In the genomic region with DNA sequence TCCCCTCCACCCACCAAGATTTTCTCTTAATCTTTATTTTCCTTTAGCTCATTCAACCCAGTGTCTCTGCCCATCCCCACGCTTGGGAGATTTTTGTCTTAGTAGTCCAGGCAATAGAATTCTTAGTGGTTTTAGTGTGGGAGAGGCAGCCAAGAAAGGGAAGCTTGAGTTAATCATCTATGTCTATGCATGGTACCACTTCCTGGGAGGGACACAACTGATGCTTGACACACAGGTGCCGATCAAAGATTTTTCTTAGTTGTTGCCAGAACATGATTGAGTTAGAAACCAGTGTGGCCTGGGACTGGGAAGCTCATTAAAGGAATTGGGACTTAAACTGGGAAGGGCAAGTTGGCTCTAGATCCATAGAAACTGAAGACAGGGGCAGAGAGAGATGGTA, we compare ENCODE assay signal across 13 cellular contexts. TPM values are rescaled to one million over a fixed set of nuclear protein-coding genes. Genes with fewer than 3 reads are reported as not detected.
A peak's percentile ranks its signal among the peaks of the same experiment; 100 is the strongest.
DNase-seq lines count a peak whose midpoint lies in the region; ATAC-seq and TF ChIP-seq lines count a peak whose summit lies in the region.
"Had no signal": no experiment of that assay in that cellular context is flagged by ENCODE, and none has a peak within 500 bp of the region (broad histone marks: within the 10 kb centered on the region; RNA-seq: fewer than 3 reads in every experiment).

No MANE protein-coding gene starts in this region.

- no peak for TF ChIP-seq CTCF in stomach (IDR thresholded peaks at IDR 0.05)

- no peaks in the 10 kb centered on the region for H3K4me1 ChIP-seq in stomach
- H3K4me1 ChIP-seq: prostate gland had no signal

- no peak overlapping the region for H3K4me3 ChIP-seq in stomach
- H3K4me3 ChIP-seq: prostate gland had no signal

- TF ChIP-seq POLR2A in stomach (IDR thresholded peaks at IDR 0.05), result no peak

- no peaks in the 10 kb centered on the region for H3K27me3 ChIP-seq in stomach

- H3K36me3 Mint-ChIP-seq in activated T-helper 1 cell treated with anti-CD3 and anti-CD28 coated beads, Interleukin-12 subunit alpha, Interleukin-12 subunit beta, Interleukin-2, Interleukin-4 antibody, amounts not matched to agents 30 ng/mL and 10 ng/mL and 1 ng/mL, durations not matched to agents 14 hours and 24 hours and 36 hours (ENCODE audit: low read depth), result no peaks in the 10 kb centered on the region

- no peaks in the 10 kb centered on the region for H3K36me3 ChIP-seq in stomach
- H3K36me3 ChIP-seq: prostate gland had no signal

- H3K9me3 ChIP-seq in stomach, result no peaks in the 10 kb centered on the region
- H3K9me3 ChIP-seq: prostate gland had no signal

- no peaks in the 10 kb centered on the region for H3K9me3 Mint-ChIP-seq in activated T-helper 1 cell treated with anti-CD3 and anti-CD28 coated beads, Interleukin-12 subunit alpha, Interleukin-12 subunit beta, Interleukin-2, Interleukin-4 antibody, amounts not matched to agents 30 ng/mL and 10 ng/mL and 1 ng/mL, durations not matched to agents 14 hours and 24 hours and 36 hours

- H3K4me3 Mint-ChIP-seq in activated T-helper 1 cell treated with anti-CD3 and anti-CD28 coated beads, Interleukin-12 subunit alpha, Interleukin-12 subunit beta, Interleukin-2, Interleukin-4 antibody, amounts not matched to agents 30 ng/mL and 10 ng/mL and 1 ng/mL, durations not matched to agents 14 hours and 24 hours and 36 hours, result peak overlapping the region; percentile 35

- no peak overlapping the region for H3K27ac ChIP-seq in stomach
- H3K27ac ChIP-seq: prostate gland had no signal

- H3K27me3 Mint-ChIP-seq in activated T-helper 1 cell treated with anti-CD3 and anti-CD28 coated beads, Interleukin-12 subunit alpha, Interleukin-12 subunit beta, Interleukin-2, Interleukin-4 antibody, amounts not matched to agents 30 ng/mL and 10 ng/mL and 1 ng/mL, durations not matched to agents 14 hours and 24 hours and 36 hours (ENCODE audit: insufficient read depth), result peaks cover 3% of the 10 kb centered on the region

- DNase-seq in activated T-helper 1 cell treated with anti-CD3 and anti-CD28 coated beads, Interleukin-12 subunit alpha, Interleukin-12 subunit beta, Interleukin-2, Interleukin-4 antibody, amounts not matched to agents 30 ng/mL and 10 ng/mL and 1 ng/mL, durations not matched to agents 14 hours and 24 hours and 36 hours (ENCODE audit: low spot score), result no peak
- no peak for DNase-seq in stomach
- no peak for DNase-seq in SHP77 (lab: John Stamatoyannopoulos, UW)
- DNase-seq in NCI-H69 (lab: John Stamatoyannopoulos, UW), result no peak
- DNase-seq: activated naive CD4-positive, alpha-beta T cell treated with anti-CD3 and anti-CD28 coated beads, Interleukin-2, amount 50 U/mL, for 16 hours; NCI-H2171 had no signal

- H3K4me1 Mint-ChIP-seq in activated T-helper 1 cell treated with anti-CD3 and anti-CD28 coated beads, Interleukin-12 subunit alpha, Interleukin-12 subunit beta, Interleukin-2, Interleukin-4 antibody, amounts not matched to agents 30 ng/mL and 10 ng/mL and 1 ng/mL, durations not matched to agents 14 hours and 24 hours and 36 hours (ENCODE audit: low read depth), result peaks cover 10% of the 10 kb centered on the region

- peak overlapping the region; percentile 42 for H3K27ac Mint-ChIP-seq in activated T-helper 1 cell treated with anti-CD3 and anti-CD28 coated beads, Interleukin-12 subunit alpha, Interleukin-12 subunit beta, Interleukin-2, Interleukin-4 antibody, amounts not matched to agents 30 ng/mL and 10 ng/mL and 1 ng/mL, durations not matched to agents 14 hours and 24 hours and 36 hours

- WGBS in stomach, 5 donors, result 63 to 81% (median 78%) methylated on average over 2 of the region's 2 CpGs

- TF ChIP-seq EP300 in stomach (IDR thresholded peaks at IDR 0.05), result no peak

- intact Hi-C loops in activated T-helper 1 cell treated with anti-CD3 and anti-CD28 coated beads, Interleukin-12 subunit alpha, Interleukin-12 subunit beta, Interleukin-2, Interleukin-4 antibody, amounts not matched to agents 30 ng/mL and 10 ng/mL and 1 ng/mL, durations not matched to agents 14 hours and 24 hours and 36 hours (cut with micrococcal nuclease), result no loop called here
- intact Hi-C loops in stomach (cut with DNase I; ENCODE audit: low total_unique reads), result no loop called here

- ATAC-seq in GM18499 (IDR thresholded peaks at IDR 0.05; ENCODE audit: insufficient read depth, unreplicated experiment) (peak; percentile 71), GM19468 (IDR thresholded peaks at IDR 0.05; ENCODE audit: extremely low read depth, unreplicated experiment) (peak; percentile 73), HG03095 (IDR thresholded peaks at IDR 0.05; ENCODE audit: unreplicated experiment) (peak; percentile 75), HG03039 (IDR thresholded peaks at IDR 0.05; ENCODE audit: unreplicated experiment) (no peak)
- ATAC-seq: HCT116 had no signal

RNA-seq across cellular contexts. Expression of a gene that starts 3.1 kb away (rescaled TPM):
- not detected in 2 replicates for total RNA-seq in activated T-helper 1 cell treated with anti-CD3 and anti-CD28 coated beads, Interleukin-12 subunit alpha, Interleukin-12 subunit beta, Interleukin-2, Interleukin-4 antibody, amounts not matched to agents 30 ng/mL and 10 ng/mL and 1 ng/mL, durations not matched to agents 14 hours and 24 hours and 36 hours
- not detected for total RNA-seq in stomach
- polyA plus RNA-seq in stomach, result not detected
- total RNA-seq: prostate gland; T-helper 1 cell treated with Interleukin-12 subunit alpha and Interleukin-12 subunit beta and Interleukin-4 antibody, amounts not matched to agents 30 ng/mL and 1 ng/mL, for 36 hours had no signal

RNA-seq across cellular contexts. Expression of a gene that starts 25.4 kb away (rescaled TPM):
- total RNA-seq in activated T-helper 1 cell treated with anti-CD3 and anti-CD28 coated beads, Interleukin-12 subunit alpha, Interleukin-12 subunit beta, Interleukin-2, Interleukin-4 antibody, amounts not matched to agents 30 ng/mL and 10 ng/mL and 1 ng/mL, durations not matched to agents 14 hours and 24 hours and 36 hours, result 34.6 and 35.4 TPM in 2 replicates
- total RNA-seq in stomach, result 10 to 100 TPM in 4 of 5 donors, 1 to 10 TPM in 1; 7.0 to 79.4 (median 33.5) TPM
- polyA plus RNA-seq in stomach, result 10 to 100 TPM in 1 of 3 donors, 1 to 10 TPM in 2; 6.3 to 13.2 (median 6.6) TPM
